In the genomic region with DNA sequence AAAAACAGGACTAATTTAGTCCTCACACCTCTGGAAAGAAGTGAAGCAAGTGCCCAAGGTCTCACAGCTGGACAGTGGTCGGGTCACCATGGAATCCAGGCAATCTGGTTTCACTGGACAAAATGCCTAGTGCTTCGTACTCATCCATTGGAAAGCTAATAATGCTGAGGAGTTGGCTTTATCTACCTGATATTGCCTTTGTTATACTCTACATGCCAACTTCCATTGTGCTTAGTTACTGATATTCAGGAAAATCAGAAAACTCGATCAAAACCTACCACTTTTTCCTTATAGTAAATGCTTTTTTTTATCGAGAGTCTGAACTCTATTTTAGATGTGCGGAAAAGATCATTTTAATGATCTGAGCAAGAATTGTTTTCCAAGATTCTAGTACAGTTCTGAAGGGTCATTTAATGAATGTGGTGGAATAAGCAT, we compare ENCODE assay signal across 8 cellular contexts. TPM values are rescaled to one million over a fixed set of nuclear protein-coding genes. Genes with fewer than 3 reads are reported as not detected.
DNase-seq lines count a peak whose midpoint lies in the region; ATAC-seq and TF ChIP-seq lines count a peak whose summit lies in the region.

No MANE protein-coding gene starts in this region.

- no peaks in the 10 kb centered on the region for H3K79me2 ChIP-seq in ACC112 (ENCODE audit: control insufficient read depth, insufficient read depth, low read length, unreplicated experiment)

- H3K4me1 ChIP-seq in ACC112 (ENCODE audit: control insufficient read depth, insufficient read depth, low read length, unreplicated experiment) (no peaks in the 10 kb centered on the region), mesodermal cell (ENCODE audit: control insufficient read depth, insufficient read depth, low read length, poor library complexity, severe bottlenecking) (no peaks in the 10 kb centered on the region)

- H3K27me3 ChIP-seq in ACC112 (ENCODE audit: insufficient read depth, low read length) = no peaks in the 10 kb centered on the region

- DNase-seq in HFF-Myc (ENCODE audit: extremely low read depth, low read depth) = no peak
- no peak for DNase-seq in astrocyte of the spinal cord (ENCODE audit: low read depth, low spot score)
- DNase-seq in KG1 (lab: John Stamatoyannopoulos, UW) = no peak
- no peak for DNase-seq in activated CD4-positive, CD25-positive, alpha-beta regulatory T cell (lab: John Stamatoyannopoulos, UW)
- no peak for DNase-seq in H4 (ENCODE audit: low spot score)

- H3K36me3 ChIP-seq in ACC112 (ENCODE audit: insufficient read depth, low read length) (no peaks in the 10 kb centered on the region), mesodermal cell (ENCODE audit: control insufficient read depth, insufficient read depth, low read length) (no peaks in the 10 kb centered on the region)

- H3K9me3 ChIP-seq in mesodermal cell (ENCODE audit: control insufficient read depth, low read length) = no peaks in the 10 kb centered on the region

- no peak overlapping the region for H3K27ac ChIP-seq in ACC112 (ENCODE audit: low read depth, low read length)
- H3K27ac ChIP-seq in mesodermal cell (ENCODE audit: low read depth, low read length, severe bottlenecking) = peak overlapping the region; percentile 62

- WGBS in mesodermal cell (ENCODE audit: insufficient coverage in 2 of 2), 2 experiments = 13 to 100% methylated on average over 1 to 2 of the region's 5 CpGs

- TF ChIP-seq CTCF in HFF-Myc (IDR thresholded peaks at IDR 0.05; ENCODE audit: low read depth, low read length, missing control alignments) (no peak), astrocyte of the spinal cord (IDR thresholded peaks at IDR 0.05; ENCODE audit: low read depth, low read length) (no peak)

- H3K4me3 ChIP-seq in ACC112 (ENCODE audit: low read depth, low read length) = peak overlapping the region; percentile 96
- H3K4me3 ChIP-seq in HFF-Myc (replicated peaks; ENCODE audit: low read depth, low read length) = peak overlapping the region; percentile 60
- peak overlapping the region; percentile 78 for H3K4me3 ChIP-seq in astrocyte of the spinal cord (ENCODE audit: low read depth, low read length)
- H3K4me3 ChIP-seq in mesodermal cell (ENCODE audit: extremely low read depth, insufficient read depth, low read length, poor library complexity, severe bottlenecking) = peak overlapping the region; percentile 94

- ATAC-seq in HG02840 (IDR thresholded peaks at IDR 0.05; ENCODE audit: low FRiP score, unreplicated experiment) = no peak

- in situ Hi-C loops in astrocyte of the spinal cord (cut with HindIII; ENCODE audit: low sequenced_read_pairs) = no loop called here

- peak overlapping the region; percentile 96 for H2AFZ ChIP-seq in ACC112 (ENCODE audit: low read length, unreplicated experiment)

RNA-seq across cellular contexts. Expression of gene CFAP206, which starts 1.0 kb away (rescaled TPM):
- 0.81 TPM for polyA plus RNA-seq in mesodermal cell (2013, experiment 1 of 2)
- polyA plus RNA-seq in mesodermal cell (2013, experiment 2 of 2) = 1.2 TPM
- 0.97 and 1.6 TPM in 2 replicates for total RNA-seq in H4 (2014; rRNA removed; shearing (Covaris generic))
